ENCODE assay signal across 8 cellular contexts in genomic region chr6:28383235-28384142, GRCh38. TPM values are rescaled to one million over a fixed set of nuclear protein-coding genes. Genes with fewer than 3 reads are reported as not detected.
DNase-seq lines count a peak whose midpoint lies in the region; ATAC-seq and TF ChIP-seq lines count a peak whose summit lies in the region.

No MANE protein-coding gene starts in this region.

- peaks cover 56% of the 10 kb centered on the region for H3K36me3 Mint-ChIP-seq in osteocyte (ENCODE audit: unreplicated experiment)

- no peaks in the 10 kb centered on the region for H3K27me3 Mint-ChIP-seq in osteocyte (ENCODE audit: unreplicated experiment)

- H3K9me3 Mint-ChIP-seq in osteocyte (ENCODE audit: unreplicated experiment): peaks cover 6% of the 10 kb centered on the region

- peak overlapping the region; percentile 43 for H3K4me3 ChIP-seq in BJ (ENCODE audit: low read depth, low read length)

- intact Hi-C loops in left cardiac atrium (cut with DNase I): no loop called here

- POLR2A ChIA-PET in BJ (lab: Charles Lee): interaction anchor here (0.6 kb wide), 2 partner anchors 15 to 269 kb away, joined by 3 to 4 read pairs; no protein-coding TSS in a partner anchor

- H3K36me3 ChIP-seq in BJ (ENCODE audit: control insufficient read depth, insufficient read depth, low read length): peaks cover 6% of the 10 kb centered on the region

- peak overlapping the region; percentile 74 for H3K4me3 Mint-ChIP-seq in osteocyte (ENCODE audit: unreplicated experiment)

- peak; percentile 34 for DNase-seq in BJ (ENCODE audit: low read depth)
- peak; percentile 60 for DNase-seq in NOMO-1 treated with DMSO at 0.1 percent for 48 hours (lab: John Stamatoyannopoulos, UW; ENCODE audit: unreplicated experiment)
- DNase-seq in amniotic stem cell (lab: John Stamatoyannopoulos, UW): peak; percentile 16
- peak; percentile 88 for DNase-seq in left cardiac atrium
- no peak for DNase-seq in osteocyte (ENCODE audit: extremely low spot score, unreplicated experiment)
- DNase-seq in NCI-H446 treated with DMSO at 0.1 percent for 48 hours (lab: John Stamatoyannopoulos, UW): no peak

- H3K4me1 Mint-ChIP-seq in osteocyte (ENCODE audit: unreplicated experiment): peaks cover 8% of the 10 kb centered on the region

- H3K27me3 ChIP-seq in BJ (ENCODE audit: control insufficient read depth, insufficient read depth, low read length): no peaks in the 10 kb centered on the region

- ATAC-seq in GM18909 (IDR thresholded peaks at IDR 0.05; ENCODE audit: poor library complexity, unreplicated experiment): peak; percentile 94
- peak; percentile 86 for ATAC-seq in HG03135 (IDR thresholded peaks at IDR 0.05; ENCODE audit: unreplicated experiment)
- peak; percentile 97 to 99 for ATAC-seq in left cardiac atrium

- CTCF ChIA-PET in BJ (lab: Yijun Ruan, JAX): interaction anchor here (0.5 to 2.5 kb wide), 12 partner anchors 10 to 763 kb away, joined by 3 to 14 read pairs (median 4); no protein-coding TSS in a partner anchor

- H3K27ac Mint-ChIP-seq in osteocyte (ENCODE audit: unreplicated experiment): peak overlapping the region; percentile 79

- TF ChIP-seq CTCF in BJ (IDR thresholded peaks at IDR 0.05; ENCODE audit: insufficient read depth, low read depth, low read length) (peak; percentile 59), osteocyte (IDR thresholded peaks at IDR 0.05) (peak; percentile 26)

RNA-seq across cellular contexts. Expression of gene ZSCAN12, which starts 16.1 kb away (rescaled TPM):
- polyA plus RNA-seq in BJ (2011; rRNA removed): 2.2 and 2.9 TPM in 2 replicates
- polyA minus RNA-seq in BJ (2011; rRNA and poly(A)+ RNA removed): 2.3 and 2.8 TPM in 2 replicates
- 1 to 10 TPM; 2.6 to 3.7 TPM for total RNA-seq in left cardiac atrium
- total RNA-seq in osteocyte: 4.5 and 5.7 TPM in 2 replicates

RNA-seq across cellular contexts. Expression of gene ZKSCAN3, which starts 33.7 kb away (rescaled TPM):
- 2.1 and 2.9 TPM in 2 replicates for polyA plus RNA-seq in BJ (2011; rRNA removed)
- 1.8 and 1.9 TPM in 2 replicates for polyA minus RNA-seq in BJ (2011; rRNA and poly(A)+ RNA removed)
- total RNA-seq in left cardiac atrium: 1 to 10 TPM; 3.2 to 4.6 TPM
- 6.2 and 7.3 TPM in 2 replicates for total RNA-seq in osteocyte

RNA-seq across cellular contexts. Expression of gene ZSCAN31, which starts 47.5 kb away (rescaled TPM):
- 1.7 and 1.9 TPM in 2 replicates for polyA plus RNA-seq in BJ (2011; rRNA removed)
- polyA minus RNA-seq in BJ (2011; rRNA and poly(A)+ RNA removed): 1.7 and 2.1 TPM in 2 replicates
- total RNA-seq in left cardiac atrium: 10 to 100 TPM in 1 of 2 donors, 1 to 10 TPM in 1; 8.4 to 11.4 TPM
- 4.1 and 6.2 TPM in 2 replicates for total RNA-seq in osteocyte

RNA-seq across cellular contexts. Expression of gene ZSCAN23, which starts 59.8 kb away (rescaled TPM):
- polyA plus RNA-seq in BJ (2011; rRNA removed): 1.8 and 2.3 TPM in 2 replicates
- 2.7 and 2.9 TPM in 2 replicates for polyA minus RNA-seq in BJ (2011; rRNA and poly(A)+ RNA removed)
- total RNA-seq in left cardiac atrium: 1 to 10 TPM; 1.1 to 1.2 TPM
- 5.4 and 6.0 TPM in 2 replicates for total RNA-seq in osteocyte

Comparison
In these comparisons a context has a peak if more than half of its experiments do, and no peak if none do; other contexts are left out.
1. DNase-seq: peak in BJ (single experiment), NOMO-1 treated with DMSO at 0.1 percent for 48 hours (single experiment), amniotic stem cell (single experiment) and left cardiac atrium (single experiment); none in osteocyte (single experiment) and NCI-H446 treated with DMSO at 0.1 percent for 48 hours (single experiment).
2. Peak in every context shown above with its lines, with median percentiles within 50 percentile points of each other: ATAC-seq.